8 cellular contexts compared by ENCODE assay signal in genomic region chr17:60391419-60392041, GRCh38.
DNase-seq lines count a peak whose midpoint lies in the region; ATAC-seq and TF ChIP-seq lines count a peak whose summit lies in the region.

No MANE protein-coding gene starts in this region.

- ATAC-seq in HG02759 (IDR thresholded peaks at IDR 0.05; ENCODE audit: unreplicated experiment), result peak; percentile 31
- peak; percentile 29 for ATAC-seq in effector memory CD8-positive, alpha-beta T cell (replicated peaks)

- no peaks in the 10 kb centered on the region for H3K9me3 Mint-ChIP-seq in effector memory CD8-positive, alpha-beta T cell

- H3K4me3 Mint-ChIP-seq in effector memory CD8-positive, alpha-beta T cell, result peak overlapping the region; percentile 94 to 96

- DNase-seq in NCI-H524 (lab: John Stamatoyannopoulos, UW) (peak; percentile 88 to 90), NCI-H524 treated with DMSO at 0.1 percent for 48 hours (lab: John Stamatoyannopoulos, UW) (no peak), globus pallidus (ENCODE audit: low spot score) (no peak)
- peak in 1 of 3 experiments; percentile 10 for DNase-seq in effector memory CD8-positive, alpha-beta T cell
- no peak for DNase-seq in stimulated activated naive CD4-positive, alpha-beta T cell treated with Interleukin-2 at 50 U/mL for 16 hours (lab: John Stamatoyannopoulos, UW)

- H3K27ac ChIP-seq in OCI-LY1 (ENCODE audit: low read depth, low read length, poor library complexity, severe bottlenecking), result peak overlapping the region; percentile 19

- H3K27me3 Mint-ChIP-seq in effector memory CD8-positive, alpha-beta T cell, result no peaks in the 10 kb centered on the region

- peaks cover 16% of the 10 kb centered on the region for H3K36me3 Mint-ChIP-seq in effector memory CD8-positive, alpha-beta T cell (ENCODE audit: insufficient read depth)

- no peak overlapping the region for H2AFZ ChIP-seq in OCI-LY1 (ENCODE audit: low read length)

- no peaks in the 10 kb centered on the region for H3K9me2 ChIP-seq in OCI-LY1 (ENCODE audit: low read depth, low read length)

- peak overlapping the region; percentile 74 to 96 for H3K27ac Mint-ChIP-seq in effector memory CD8-positive, alpha-beta T cell

- H3K36me3 ChIP-seq in OCI-LY1 (ENCODE audit: insufficient read depth, low read length) (no peaks in the 10 kb centered on the region), mucosa of stomach (ENCODE audit: control insufficient read depth, insufficient read depth, low read length) (no peaks in the 10 kb centered on the region)

- H3K27me3 ChIP-seq in OCI-LY1 (ENCODE audit: insufficient read depth, low read length) (peaks cover 5% of the 10 kb centered on the region; the same call in 1 of the 2 replicates), mucosa of stomach (ENCODE audit: control insufficient read depth, insufficient read depth, low read length) (no peaks in the 10 kb centered on the region)

- H3K4me1 Mint-ChIP-seq in effector memory CD8-positive, alpha-beta T cell (ENCODE audit: low read depth in 2 of 2), result peaks cover 26 to 42% of the 10 kb centered on the region in 2 donors

- H3K9ac ChIP-seq in OCI-LY1 (ENCODE audit: low read length), result peak overlapping the region; percentile 88
- peak overlapping the region; percentile 88 for H3K9ac ChIP-seq in mucosa of stomach (ENCODE audit: low read length)

- no peaks in the 10 kb centered on the region for H4K20me1 ChIP-seq in OCI-LY1 (ENCODE audit: insufficient read depth, low read length)

- H3K4me3 ChIP-seq in OCI-LY1 (ENCODE audit: low read depth, low read length, poor library complexity, severe bottlenecking), result peak overlapping the region; percentile 90
- H3K4me3 ChIP-seq in mucosa of stomach (ENCODE audit: low read length), result peak overlapping the region; percentile 58

- H3K4me1 ChIP-seq in OCI-LY1 (ENCODE audit: insufficient read depth, low read length, severe bottlenecking) (peaks cover 34% of the 10 kb centered on the region), mucosa of stomach (ENCODE audit: control insufficient read depth, insufficient read depth, low read length) (peaks cover 25% of the 10 kb centered on the region)

- H3F3A ChIP-seq in OCI-LY1 (ENCODE audit: insufficient read depth, low read length), result no peaks in the 10 kb centered on the region; the same call in 1 of the 2 replicates

- TF ChIP-seq CTCF in OCI-LY1 (IDR thresholded peaks at IDR 0.05; ENCODE audit: low read length), result no peak

- peaks cover 18% of the 10 kb centered on the region for H3K79me2 ChIP-seq in OCI-LY1 (ENCODE audit: insufficient read depth, low read length)

- H3K9me3 ChIP-seq in OCI-LY1 (ENCODE audit: low read length) (no peaks in the 10 kb centered on the region), mucosa of stomach (ENCODE audit: control insufficient read depth, low read length) (no peaks in the 10 kb centered on the region)

- peak overlapping the region; percentile 99 for H3K4me2 ChIP-seq in OCI-LY1 (ENCODE audit: low read length)

Comparison
In these comparisons a context has a peak if more than half of its experiments do, and no peak if none do; other contexts are left out.
1. DNase-seq: peak in NCI-H524 (2 of 2); none in NCI-H524 treated with DMSO at 0.1 percent for 48 hours (single experiment), stimulated activated naive CD4-positive, alpha-beta T cell treated with Interleukin-2 at 50 U/mL for 16 hours (single experiment) and globus pallidus (single experiment).